8 cellular contexts compared by ENCODE assay signal in genomic region chr15:33201376-33202189, GRCh38. TPM values are rescaled to one million over a fixed set of nuclear protein-coding genes. Genes with fewer than 3 reads are reported as not detected.
A peak's percentile ranks its signal among the peaks of the same experiment; 100 is the strongest.
DNase-seq lines count a peak whose midpoint lies in the region; ATAC-seq and TF ChIP-seq lines count a peak whose summit lies in the region.

No MANE protein-coding gene starts in this region.

- H3K4me1 ChIP-seq in mucosa of descending colon (ENCODE audit: low read depth), result no peaks in the 10 kb centered on the region

- TF ChIP-seq POLR2A in NB4 (IDR thresholded peaks at IDR 0.05; ENCODE audit: extremely low read depth, insufficient read length), result no peak

- peak; percentile 79 for ATAC-seq in GM18499 (IDR thresholded peaks at IDR 0.05; ENCODE audit: insufficient read depth, unreplicated experiment)
- ATAC-seq in mucosa of descending colon, result peak; percentile 97

- no peak overlapping the region for H3K4me3 ChIP-seq in NB4 (ENCODE audit: low read depth, low read length)
- no peak overlapping the region for H3K4me3 ChIP-seq in mucosa of descending colon

- intact Hi-C loops in dendritic cell treated with granulocyte-macrophage colony-stimulating factor and Interleukin-4, amounts not matched to agents 40 ng/mL and 50 ng/mL, for 4 days (cut with micrococcal nuclease), result loop anchor here (10.0 kb wide), 1 partner anchor 127 kb away; no protein-coding TSS in a partner anchor
- intact Hi-C loops in mucosa of descending colon (cut with DNase I, micrococcal nuclease), result no loop called here

- TF ChIP-seq CTCF in HFFc6 (IDR thresholded peaks at IDR 0.05) (peak; percentile 50), NB4 (IDR thresholded peaks at IDR 0.05; ENCODE audit: low read depth, low read length) (no peak), mucosa of descending colon (IDR thresholded peaks at IDR 0.05) (no peak)

- peak overlapping the region; percentile 32 for H3K27ac Mint-ChIP-seq in HFFc6
- peak overlapping the region; percentile 85 for H3K27ac Mint-ChIP-seq in dendritic cell treated with granulocyte-macrophage colony-stimulating factor and Interleukin-4, amounts not matched to agents 40 ng/mL and 50 ng/mL, for 4 days

- DNase-seq in HFFc6 (peak; percentile 77), NB4 (ENCODE audit: low read depth) (peak; percentile 47), mucosa of descending colon (peak; percentile 51 to 62 (median 57)), NCI-H1105 (lab: John Stamatoyannopoulos, UW) (no peak)
- peak; percentile 54 for DNase-seq in activated CD4-positive, alpha-beta T cell treated with anti-CD3 and anti-CD28 coated beads for 1 hour
- DNase-seq in stimulated activated CD8-positive, alpha-beta memory T cell treated with anti-CD3 and anti-CD28 coated beads, Interleukin-7, amount 100 ng/mL, for 4 hours (ENCODE audit: low read depth in 2 of 2), result peak; percentile 42 to 43

- peaks cover 18% of the 10 kb centered on the region for H3K27me3 Mint-ChIP-seq in HFFc6 (ENCODE audit: insufficient read depth)
- peaks cover 8% of the 10 kb centered on the region for H3K27me3 Mint-ChIP-seq in dendritic cell treated with granulocyte-macrophage colony-stimulating factor and Interleukin-4, amounts not matched to agents 40 ng/mL and 50 ng/mL, for 4 days

- no peaks in the 10 kb centered on the region for H3K9me3 ChIP-seq in mucosa of descending colon

- H3K9me3 Mint-ChIP-seq in HFFc6, result no peaks in the 10 kb centered on the region
- no peaks in the 10 kb centered on the region for H3K9me3 Mint-ChIP-seq in dendritic cell treated with granulocyte-macrophage colony-stimulating factor and Interleukin-4, amounts not matched to agents 40 ng/mL and 50 ng/mL, for 4 days

- peak overlapping the region; percentile 77 for H3K4me3 Mint-ChIP-seq in HFFc6
- peak overlapping the region; percentile 75 for H3K4me3 Mint-ChIP-seq in dendritic cell treated with granulocyte-macrophage colony-stimulating factor and Interleukin-4, amounts not matched to agents 40 ng/mL and 50 ng/mL, for 4 days

- H3K36me3 ChIP-seq in mucosa of descending colon (ENCODE audit: low read depth), result no peaks in the 10 kb centered on the region

- peaks cover 20% of the 10 kb centered on the region for H3K4me1 Mint-ChIP-seq in HFFc6 (ENCODE audit: low read depth)
- H3K4me1 Mint-ChIP-seq in dendritic cell treated with granulocyte-macrophage colony-stimulating factor and Interleukin-4, amounts not matched to agents 40 ng/mL and 50 ng/mL, for 4 days (ENCODE audit: low read depth), result peaks cover 10% of the 10 kb centered on the region

- H3K36me3 Mint-ChIP-seq in HFFc6 (ENCODE audit: low read depth), result no peaks in the 10 kb centered on the region
- no peaks in the 10 kb centered on the region for H3K36me3 Mint-ChIP-seq in dendritic cell treated with granulocyte-macrophage colony-stimulating factor and Interleukin-4, amounts not matched to agents 40 ng/mL and 50 ng/mL, for 4 days (ENCODE audit: low read depth)

RNA-seq across cellular contexts. Expression of gene FMN1, which starts 7.1 kb away (rescaled TPM):
- total RNA-seq in HFFc6 (2021; fragmentation: NEBNext Ultra II Directional; extraction: Animal tissue kit (Norgen Biotek cat#: 25700)), result 10 to 100 TPM in 4 of 6 experiments, 1 to 10 TPM in 2; 8.3 to 14.0 (median 12.6) TPM
- total RNA-seq in mucosa of descending colon, result 10 to 100 TPM; 30.8 to 65.1 (median 43.4) TPM
